Comparison of ENCODE assay signal across 25 cellular contexts in the genomic region with DNA sequence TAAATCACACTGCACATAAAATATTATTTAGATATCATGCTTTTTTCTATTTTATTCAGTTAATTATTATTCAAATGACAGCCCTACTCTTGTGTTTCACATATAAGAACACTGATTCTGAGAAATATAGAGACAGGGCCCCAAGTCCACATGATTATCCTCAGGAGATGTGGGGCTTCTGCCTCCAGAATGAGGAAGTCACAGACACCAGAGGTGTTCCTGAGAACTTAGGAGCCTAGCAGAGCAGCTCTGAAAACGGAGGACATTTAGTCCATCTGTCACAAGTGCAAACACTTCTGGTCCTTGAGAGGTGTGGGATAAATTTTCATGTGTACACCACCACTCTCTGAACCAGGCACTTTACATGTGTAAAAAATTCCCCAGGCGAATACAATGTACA.
"Had no signal": no experiment of that assay in that cellular context is flagged by ENCODE, and none has a peak within 500 bp of the region (broad histone marks: within the 10 kb centered on the region; RNA-seq: fewer than 3 reads in every experiment).

No MANE protein-coding gene starts in this region.

- H3K27ac Mint-ChIP-seq: activated CD8-positive, alpha-beta T cell treated with anti-CD3 and anti-CD28 coated beads, Interleukin-2, amount 10 ng/mL, durations not matched to agents 7 days and 5 days; activated naive CD8-positive, alpha-beta T cell treated with anti-CD3 and anti-CD28 coated beads, Interleukin-2, amount 50 U/mL, for 24 hours; activated T-helper 1 cell treated with anti-CD3 and anti-CD28 coated beads, Interleukin-12 subunit alpha, Interleukin-12 subunit beta, Interleukin-2, Interleukin-4 antibody, amounts not matched to agents 30 ng/mL and 10 ng/mL and 1 ng/mL, durations not matched to agents 14 hours and 24 hours and 36 hours; dendritic cell treated with granulocyte-macrophage colony-stimulating factor and Interleukin-4, amounts not matched to agents 40 ng/mL and 50 ng/mL, for 4 days; memory B cell; nephron; stimulated activated naive CD8-positive, alpha-beta T cell treated with anti-CD3 and anti-CD28 coated beads, Interleukin-15, Interleukin-2, amounts not matched to agents 100 ng/mL and 50 ng/mL, for 24 hours had no signal

- H3K9me3 Mint-ChIP-seq: activated naive CD8-positive, alpha-beta T cell treated with anti-CD3 and anti-CD28 coated beads, Interleukin-2, amount 50 U/mL, for 24 hours; activated T-helper 1 cell treated with anti-CD3 and anti-CD28 coated beads, Interleukin-12 subunit alpha, Interleukin-12 subunit beta, Interleukin-2, Interleukin-4 antibody, amounts not matched to agents 30 ng/mL and 10 ng/mL and 1 ng/mL, durations not matched to agents 14 hours and 24 hours and 36 hours; dendritic cell treated with granulocyte-macrophage colony-stimulating factor and Interleukin-4, amounts not matched to agents 40 ng/mL and 50 ng/mL, for 4 days; memory B cell; nephron; stimulated activated naive CD8-positive, alpha-beta T cell treated with anti-CD3 and anti-CD28 coated beads, Interleukin-15, Interleukin-2, amounts not matched to agents 100 ng/mL and 50 ng/mL, for 24 hours had no signal

- H3K4me3 ChIP-seq: body of pancreas, heart right ventricle, pancreas, psoas muscle, right atrium auricular region, suprapubic skin, tibial nerve had no signal

- H3K4me1 ChIP-seq: body of pancreas, pancreas, psoas muscle, right atrium auricular region, suprapubic skin had no signal

- H3K9me3 ChIP-seq: body of pancreas, heart right ventricle, pancreas, psoas muscle, right atrium auricular region, suprapubic skin, tibial nerve had no signal

- H3K27me3 ChIP-seq: body of pancreas, heart right ventricle, pancreas, right atrium auricular region, suprapubic skin, tibial nerve had no signal

- H3K27me3 Mint-ChIP-seq: activated naive CD8-positive, alpha-beta T cell treated with anti-CD3 and anti-CD28 coated beads, Interleukin-2, amount 50 U/mL, for 24 hours; dendritic cell treated with granulocyte-macrophage colony-stimulating factor and Interleukin-4, amounts not matched to agents 40 ng/mL and 50 ng/mL, for 4 days; memory B cell; stimulated activated naive CD8-positive, alpha-beta T cell treated with anti-CD3 and anti-CD28 coated beads, Interleukin-15, Interleukin-2, amounts not matched to agents 100 ng/mL and 50 ng/mL, for 24 hours had no signal

- H3K27ac ChIP-seq: body of pancreas, heart right ventricle, pancreas, psoas muscle, right atrium auricular region, suprapubic skin, tibial nerve, VCaP had no signal

- FAIRE-seq: endometrium, pancreas, urothelium cell line had no signal

- H3K4me3 Mint-ChIP-seq: activated CD8-positive, alpha-beta T cell treated with anti-CD3 and anti-CD28 coated beads, Interleukin-2, amount 10 ng/mL, durations not matched to agents 7 days and 5 days; activated naive CD8-positive, alpha-beta T cell treated with anti-CD3 and anti-CD28 coated beads, Interleukin-2, amount 50 U/mL, for 24 hours; activated T-helper 1 cell treated with anti-CD3 and anti-CD28 coated beads, Interleukin-12 subunit alpha, Interleukin-12 subunit beta, Interleukin-2, Interleukin-4 antibody, amounts not matched to agents 30 ng/mL and 10 ng/mL and 1 ng/mL, durations not matched to agents 14 hours and 24 hours and 36 hours; dendritic cell treated with granulocyte-macrophage colony-stimulating factor and Interleukin-4, amounts not matched to agents 40 ng/mL and 50 ng/mL, for 4 days; memory B cell; nephron; stimulated activated naive CD8-positive, alpha-beta T cell treated with anti-CD3 and anti-CD28 coated beads, Interleukin-15, Interleukin-2, amounts not matched to agents 100 ng/mL and 50 ng/mL, for 24 hours had no signal

- DNase-seq: activated CD4-positive, alpha-beta T cell treated with anti-CD3 and anti-CD28 coated beads for 1 hour; activated CD4-positive, alpha-beta T cell treated with anti-CD3 and anti-CD28 coated beads, Interleukin-2, amount 50 U/mL, for 1 hour; activated CD8-positive, alpha-beta T cell treated with anti-CD3 and anti-CD28 coated beads, Interleukin-2, amount 10 ng/mL, durations not matched to agents 7 days and 5 days; activated gamma-delta T cell; activated naive CD4-positive, alpha-beta T cell treated with anti-CD3 and anti-CD28 coated beads, Interleukin-2, amount 50 U/mL, for 16 hours; activated naive CD8-positive, alpha-beta T cell treated with anti-CD3 and anti-CD28 coated beads, Interleukin-2, amount 50 U/mL, for 24 hours; body of pancreas; effector CD4-positive, alpha-beta T cell; heart right ventricle; islet precursor cell; left cardiac atrium; pancreas; psoas muscle; stimulated activated CD4-positive, alpha-beta T cell treated with anti-CD3 and anti-CD28 coated beads, Interleukin-4, amount 100 ng/mL, for 24 hours had no signal

- H3K36me3 ChIP-seq: pancreas, right atrium auricular region, suprapubic skin had no signal

- H3K4me1 Mint-ChIP-seq: activated naive CD8-positive, alpha-beta T cell treated with anti-CD3 and anti-CD28 coated beads, Interleukin-2, amount 50 U/mL, for 24 hours; memory B cell had no signal

- ATAC-seq: activated CD8-positive, alpha-beta T cell treated with anti-CD3 and anti-CD28 coated beads, Interleukin-2, amount 10 ng/mL, durations not matched to agents 7 days and 5 days; activated naive CD8-positive, alpha-beta T cell treated with anti-CD3 and anti-CD28 coated beads, Interleukin-2, amount 50 U/mL, for 24 hours; body of pancreas; left cardiac atrium; pancreas; psoas muscle had no signal
